Comparison of ENCODE assay signal across 23 cellular contexts in genomic region chr17:27264068-27264812, GRCh38. TPM values are rescaled to one million over a fixed set of nuclear protein-coding genes. Genes with fewer than 3 reads are reported as not detected.
A peak's percentile ranks its signal among the peaks of the same experiment; 100 is the strongest.
DNase-seq lines count a peak whose midpoint lies in the region; ATAC-seq, FAIRE-seq and TF ChIP-seq lines count a peak whose summit lies in the region.
"Had no signal": no experiment of that assay in that cellular context is flagged by ENCODE, and none has a peak within 500 bp of the region (broad histone marks: within the 10 kb centered on the region; RNA-seq: fewer than 3 reads in every experiment).

No MANE protein-coding gene starts in this region.

- no peaks in the 10 kb centered on the region for H3K9me1 ChIP-seq in endothelial cell of umbilical vein (replicated peaks; ENCODE audit: control insufficient read depth, extremely low read depth, insufficient read depth, low read length)

- no peaks in the 10 kb centered on the region for H3K36me3 Mint-ChIP-seq in activated CD8-positive, alpha-beta T cell treated with anti-CD3 and anti-CD28 coated beads, Interleukin-2, amount 10 ng/mL, durations not matched to agents 7 days and 5 days (ENCODE audit: low read depth)
- H3K36me3 Mint-ChIP-seq: stimulated activated effector memory CD8-positive, alpha-beta T cell treated with anti-CD3 and anti-CD28 coated beads, Interleukin-12 subunit alpha, Interleukin-12 subunit beta, amount 100 ng/mL, for 72 hours had no signal

- no peak for TF ChIP-seq POLR2A in endothelial cell of umbilical vein (IDR thresholded peaks at IDR 0.05; ENCODE audit: low read depth, low read length)

- no peak for ATAC-seq in activated CD8-positive, alpha-beta T cell treated with anti-CD3 and anti-CD28 coated beads, Interleukin-2, amount 10 ng/mL, durations not matched to agents 7 days and 5 days
- ATAC-seq: activated CD8-positive, alpha-beta T cell treated with anti-CD3 and anti-CD28 coated beads for 36 hours; stimulated activated effector memory CD8-positive, alpha-beta T cell treated with anti-CD3 and anti-CD28 coated beads, Interleukin-12 subunit alpha, Interleukin-12 subunit beta, amount 100 ng/mL, for 72 hours had no signal

- no peak overlapping the region for H3K4me3 Mint-ChIP-seq in activated CD8-positive, alpha-beta T cell treated with anti-CD3 and anti-CD28 coated beads, Interleukin-2, amount 10 ng/mL, durations not matched to agents 7 days and 5 days
- H3K4me3 Mint-ChIP-seq: activated CD8-positive, alpha-beta T cell treated with anti-CD3 and anti-CD28 coated beads for 36 hours; H9; nephron progenitor cell; stimulated activated effector memory CD8-positive, alpha-beta T cell treated with anti-CD3 and anti-CD28 coated beads, Interleukin-12 subunit alpha, Interleukin-12 subunit beta, amount 100 ng/mL, for 72 hours; T-helper 1 cell treated with Interleukin-12 subunit alpha and Interleukin-12 subunit beta and Interleukin-4 antibody, amounts not matched to agents 30 μg/mL and 1 μg/mL, for 36 hours had no signal

- intact Hi-C loops in endothelial cell of umbilical vein (cut with micrococcal nuclease) = no loop called here

- peak overlapping the region; percentile 57 for H3K27ac ChIP-seq in endothelial cell of umbilical vein (ENCODE audit: insufficient read depth, low read depth, low read length)
- H3K27ac ChIP-seq in small intestine (ENCODE audit: low read depth in 1 of 2, low read length in 1 of 2) = peak overlapping the region in 1 of 2 donors; percentile 50
- H3K27ac ChIP-seq: PC-9 had no signal

- no peak overlapping the region for H3K9ac ChIP-seq in endothelial cell of umbilical vein (replicated peaks; ENCODE audit: extremely low read depth, insufficient read depth, low read length)

- POLR2A ChIA-PET in endothelial cell of umbilical vein (lab: Charles Lee) = interaction anchor here (1.9 kb wide), 1 partner anchor 31 kb away, joined by 14 read pairs; no protein-coding TSS in a partner anchor
- POLR2A ChIA-PET in activated CD8-positive, alpha-beta T cell treated with anti-CD3 and anti-CD28 coated beads, Interleukin-2, amount 10 ng/mL, durations not matched to agents 7 days and 5 days (lab: Charles Lee) = no interaction called here

- H3K4me3 ChIP-seq in endothelial cell of umbilical vein (replicated peaks in 1 of 3; ENCODE audit: insufficient read depth in 1 of 3, low read depth in 1 of 3, low read length in 3 of 3) (no peak overlapping the region), small intestine (ENCODE audit: low read depth in 1 of 2, low read length in 2 of 2) (no peak overlapping the region)
- H3K4me3 ChIP-seq: PC-9 had no signal

- no peak for FAIRE-seq in endothelial cell of umbilical vein (lab: Jason Lieb, UNC)
- no peak for FAIRE-seq in small intestine (lab: Jason Lieb, UNC)
- FAIRE-seq: bronchial epithelial cell, islet of Langerhans had no signal

- peaks cover 12% of the 10 kb centered on the region for H3K27me3 Mint-ChIP-seq in activated CD8-positive, alpha-beta T cell treated with anti-CD3 and anti-CD28 coated beads, Interleukin-2, amount 10 ng/mL, durations not matched to agents 7 days and 5 days (ENCODE audit: low read depth)

- BruUV-seq in endothelial cell of umbilical vein (replicated peaks; lab: Mats Ljungman, UMichigan) = no TSS peak

- TF ChIP-seq CTCF in endothelial cell of umbilical vein (IDR thresholded peaks at IDR 0.05; ENCODE audit: extremely low read depth in 1 of 2, insufficient read depth in 1 of 2, low read depth in 1 of 2, low read length in 2 of 2) = no peak

- no peaks in the 10 kb centered on the region for H4K20me1 ChIP-seq in endothelial cell of umbilical vein (replicated peaks; ENCODE audit: control insufficient read depth, extremely low read depth, insufficient read depth, low read length)

- H2AFZ ChIP-seq in endothelial cell of umbilical vein (ENCODE audit: low read depth, low read length) = peak overlapping the region; percentile 8
- H2AFZ ChIP-seq: PC-9 had no signal

- CTCF ChIA-PET in endothelial cell of umbilical vein (lab: Charles Lee) = interaction anchor here (1.1 to 2.1 kb wide), 8 partner anchors 19 to 120 kb away, joined by 3 to 10 read pairs (median 6); no protein-coding TSS in a partner anchor
- CTCF ChIA-PET in activated CD8-positive, alpha-beta T cell treated with anti-CD3 and anti-CD28 coated beads, Interleukin-2, amount 10 ng/mL, durations not matched to agents 7 days and 5 days (lab: Charles Lee) = interaction anchor here (2.0 kb wide), 1 partner anchor 27 kb away, joined by 7 read pairs; no protein-coding TSS in a partner anchor

- H3K27me3 ChIP-seq in endothelial cell of umbilical vein (ENCODE audit: control insufficient read depth in 2 of 2, insufficient read depth in 2 of 2, low read length in 2 of 2) = no peaks in the 10 kb centered on the region
- no peaks in the 10 kb centered on the region for H3K27me3 ChIP-seq in small intestine (ENCODE audit: control insufficient read depth in 2 of 2, insufficient read depth in 2 of 2, low read length in 2 of 2)

- no peaks in the 10 kb centered on the region for H3K9me3 Mint-ChIP-seq in activated CD8-positive, alpha-beta T cell treated with anti-CD3 and anti-CD28 coated beads, Interleukin-2, amount 10 ng/mL, durations not matched to agents 7 days and 5 days (ENCODE audit: insufficient read depth)
- H3K9me3 Mint-ChIP-seq: activated CD8-positive, alpha-beta T cell treated with anti-CD3 and anti-CD28 coated beads for 36 hours; H9; nephron progenitor cell; stimulated activated effector memory CD8-positive, alpha-beta T cell treated with anti-CD3 and anti-CD28 coated beads, Interleukin-12 subunit alpha, Interleukin-12 subunit beta, amount 100 ng/mL, for 72 hours; T-helper 1 cell treated with Interleukin-12 subunit alpha and Interleukin-12 subunit beta and Interleukin-4 antibody, amounts not matched to agents 30 μg/mL and 1 μg/mL, for 36 hours had no signal

- H3K27ac Mint-ChIP-seq in activated CD8-positive, alpha-beta T cell treated with anti-CD3 and anti-CD28 coated beads, Interleukin-2, amount 10 ng/mL, durations not matched to agents 7 days and 5 days = no peak overlapping the region
- H3K27ac Mint-ChIP-seq: activated CD8-positive, alpha-beta T cell treated with anti-CD3 and anti-CD28 coated beads for 36 hours; H9; nephron progenitor cell; stimulated activated effector memory CD8-positive, alpha-beta T cell treated with anti-CD3 and anti-CD28 coated beads, Interleukin-12 subunit alpha, Interleukin-12 subunit beta, amount 100 ng/mL, for 72 hours; T-helper 1 cell treated with Interleukin-12 subunit alpha and Interleukin-12 subunit beta and Interleukin-4 antibody, amounts not matched to agents 30 μg/mL and 1 μg/mL, for 36 hours had no signal

- DNase-seq in GDM1 (lab: John Stamatoyannopoulos, UW) (peak; percentile 29), NOMO-1 treated with dmso at 0.1 percent for 144 hours (lab: John Stamatoyannopoulos, UW; ENCODE audit: unreplicated experiment) (peak; percentile 51), endothelial cell of umbilical vein (ENCODE audit: low read depth, low spot score) (no peak), small intestine (peak; percentile 48), NCI-H82 (lab: John Stamatoyannopoulos, UW) (no peak)
- DNase-seq in effector CD8-positive, alpha-beta T cell (lab: John Stamatoyannopoulos, UW) = no peak
- no peak for DNase-seq in activated CD8-positive, alpha-beta T cell treated with anti-CD3 and anti-CD28 coated beads, Interleukin-2, amount 10 ng/mL, durations not matched to agents 7 days and 5 days
- DNase-seq: activated CD8-positive, alpha-beta T cell treated with anti-CD3 and anti-CD28 coated beads for 36 hours; activated T-cell treated with anti-CD3 and anti-CD28 coated beads, Interleukin-2, amount 50 U/mL, for 1 hour; amniotic stem cell; foreskin fibroblast; H9; hippocampal formation; Karpas-422; NCI-H2081 treated with DMSO at 0.1 percent for 48 hours; NCI-H526; nephron progenitor cell; PC-9; SHP77 treated with DMSO at 0.1 percent for 48 hours had no signal

- H3K9me3 ChIP-seq in endothelial cell of umbilical vein (replicated peaks; ENCODE audit: control insufficient read depth, insufficient read depth, low read length) (no peaks in the 10 kb centered on the region), small intestine (ENCODE audit: control insufficient read depth, low read depth) (no peaks in the 10 kb centered on the region)

- H3K4me1 ChIP-seq in endothelial cell of umbilical vein (ENCODE audit: control insufficient read depth, extremely low read depth, insufficient read depth, low read length) (peaks cover 33% of the 10 kb centered on the region), small intestine (ENCODE audit: control insufficient read depth in 2 of 2, insufficient read depth in 1 of 2, low read depth in 1 of 2, low read length in 1 of 2) (no peaks in the 10 kb centered on the region)

- dilution Hi-C loops in endothelial cell of umbilical vein (cut with MboI; ENCODE audit: extremely low pct_ligation_motif_present, low sequenced_read_pairs) = no loop called here

- no peaks in the 10 kb centered on the region for H3K36me3 ChIP-seq in endothelial cell of umbilical vein (ENCODE audit: control insufficient read depth in 2 of 2, extremely low read depth in 1 of 2, insufficient read depth in 2 of 2, low read length in 2 of 2)
- no peaks in the 10 kb centered on the region for H3K36me3 ChIP-seq in small intestine (ENCODE audit: control insufficient read depth in 2 of 2, insufficient read depth in 2 of 2, low read length in 2 of 2)

- no peak overlapping the region for H3K4me2 ChIP-seq in endothelial cell of umbilical vein (ENCODE audit: insufficient read depth, low read length)
- H3K4me2 ChIP-seq: PC-9 had no signal

- 60 to 75% (median 69%) methylated on average over 11 of the region's 11 CpGs for WGBS in small intestine, 3 donors

- no peaks in the 10 kb centered on the region for H3K79me2 ChIP-seq in endothelial cell of umbilical vein (ENCODE audit: control insufficient read depth, insufficient read depth, low read length)

- no peaks in the 10 kb centered on the region for H3K4me1 Mint-ChIP-seq in activated CD8-positive, alpha-beta T cell treated with anti-CD3 and anti-CD28 coated beads, Interleukin-2, amount 10 ng/mL, durations not matched to agents 7 days and 5 days (ENCODE audit: low read depth)
- H3K4me1 Mint-ChIP-seq: nephron progenitor cell; stimulated activated effector memory CD8-positive, alpha-beta T cell treated with anti-CD3 and anti-CD28 coated beads, Interleukin-12 subunit alpha, Interleukin-12 subunit beta, amount 100 ng/mL, for 72 hours had no signal

RNA-seq across cellular contexts. Expression of gene WSB1, which starts 29.7 kb away (rescaled TPM):
- 334 and 471 TPM in 2 replicates for total RNA-seq in endothelial cell of umbilical vein
- polyA plus RNA-seq in endothelial cell of umbilical vein (736 and 750 TPM in 2 replicates), small intestine (10 to 100 TPM; 28.9 to 56.3 (median 32.2) TPM)
- polyA plus RNA-seq in endothelial cell of umbilical vein (2011; cell fraction: cytosol; rRNA removed) = 205 and 437 TPM in 2 replicates
- polyA plus RNA-seq in endothelial cell of umbilical vein (2011; cell fraction: nucleus; rRNA removed) = 2,468 and 4,773 TPM in 2 replicates
- 242 and 354 TPM in 2 replicates for polyA plus RNA-seq in endothelial cell of umbilical vein (2012)
- 520 and 546 TPM in 2 replicates for polyA minus RNA-seq in endothelial cell of umbilical vein
- polyA minus RNA-seq in endothelial cell of umbilical vein (2011; cell fraction: cytosol; rRNA and poly(A)+ RNA removed) = 12.8 TPM
- polyA minus RNA-seq in endothelial cell of umbilical vein (2011; cell fraction: nucleus; rRNA and poly(A)+ RNA removed) = 507 and 650 TPM in 2 replicates
- 100 to 1,000 TPM; 118 to 121 TPM for total RNA-seq in activated CD8-positive, alpha-beta T cell treated with anti-CD3 and anti-CD28 coated beads, Interleukin-2, amount 10 ng/mL, durations not matched to agents 7 days and 5 days

Comparison
In these comparisons a context has a peak if more than half of its experiments do, and no peak if none do; other contexts are left out.
1. DNase-seq: peak in GDM1 (single experiment), NOMO-1 treated with dmso at 0.1 percent for 144 hours (single experiment) and small intestine (single experiment); none in endothelial cell of umbilical vein (single experiment), NCI-H82 (single experiment), effector CD8-positive, alpha-beta T cell (single experiment) and activated CD8-positive, alpha-beta T cell treated with anti-CD3 and anti-CD28 coated beads, Interleukin-2, amount 10 ng/mL, durations not matched to agents 7 days and 5 days (single experiment).